In genomic region chr6:145904878-145905277, GRCh38 we compare ENCODE assay signal across 12 cellular contexts. TPM values are rescaled to one million over a fixed set of nuclear protein-coding genes. Genes with fewer than 3 reads are reported as not detected.
A peak's percentile ranks its signal among the peaks of the same experiment; 100 is the strongest.
DNase-seq lines count a peak whose midpoint lies in the region; ATAC-seq and TF ChIP-seq lines count a peak whose summit lies in the region.
"Had no signal": no experiment of that assay in that cellular context is flagged by ENCODE, and none has a peak within 500 bp of the region (broad histone marks: within the 10 kb centered on the region; RNA-seq: fewer than 3 reads in every experiment).

No MANE protein-coding gene starts in this region.

- BruUV-seq in MCF 10A (replicated peaks; lab: Mats Ljungman, UMichigan), result no TSS peak

- peaks cover 38% of the 10 kb centered on the region for H3K36me3 Mint-ChIP-seq in MCF 10A (ENCODE audit: insufficient read depth, unreplicated experiment)

- H3K4me1 Mint-ChIP-seq in MCF 10A (ENCODE audit: insufficient read depth, unreplicated experiment), result peaks cover 5% of the 10 kb centered on the region

- intact Hi-C loops in left colon (cut with DNase I, micrococcal nuclease), result no loop called here
- intact Hi-C loops in MCF 10A (cut with micrococcal nuclease), result no loop called here

- POLR2A ChIA-PET in MCF 10A (lab: Yijun Ruan, JAX), result interaction anchor here (0.9 kb wide), 1 partner anchor 121 kb away, joined by 3 read pairs; no protein-coding TSS in a partner anchor

- no peaks in the 10 kb centered on the region for H3K27me3 Mint-ChIP-seq in MCF 10A (ENCODE audit: insufficient read depth, unreplicated experiment)
- H3K27me3 Mint-ChIP-seq: natural killer cell treated with Interleukin-12 subunit alpha and Interleukin-12 subunit beta and Interleukin-15 and Interleukin-18, amount 100 ng/mL, for 72 hours had no signal

- no peaks in the 10 kb centered on the region for H3K9me3 Mint-ChIP-seq in MCF 10A (ENCODE audit: unreplicated experiment)
- H3K9me3 Mint-ChIP-seq: natural killer cell treated with Interleukin-12 subunit alpha and Interleukin-12 subunit beta and Interleukin-15 and Interleukin-18, amount 100 ng/mL, for 72 hours had no signal

- DNase-seq in NCI-H1092 treated with DMSO at 0.1 percent for 48 hours (lab: John Stamatoyannopoulos, UW) (peak; percentile 79), left colon (peak in 1 of 2 donors; percentile 34), dedifferentiated amniotic fluid mesenchymal stem cell (ENCODE audit: extremely low spot score) (no peak), MCF 10A (ENCODE audit: unreplicated experiment) (no peak), NCI-H510A treated with DMSO at 0.1 percent for 48 hours (lab: John Stamatoyannopoulos, UW) (no peak), inferior parietal cortex (ENCODE audit: extremely low spot score) (no peak)
- DNase-seq: EL, NCI-H187 had no signal

- no peak for TF ChIP-seq CTCF in MCF 10A (IDR thresholded peaks at IDR 0.05; ENCODE audit: unreplicated experiment)

- H3K4me3 Mint-ChIP-seq in MCF 10A (ENCODE audit: unreplicated experiment), result no peak overlapping the region
- H3K4me3 Mint-ChIP-seq: natural killer cell treated with Interleukin-12 subunit alpha and Interleukin-12 subunit beta and Interleukin-15 and Interleukin-18, amount 100 ng/mL, for 72 hours had no signal

- CTCF ChIA-PET in MCF 10A (lab: Yijun Ruan, JAX), result interaction anchor here (0.6 kb wide), 1 partner anchor 24 kb away, joined by 3 read pairs; no protein-coding TSS in a partner anchor

- ATAC-seq in GM18498 (IDR thresholded peaks at IDR 0.05; ENCODE audit: unreplicated experiment) (peak; percentile 61), GM21723 (IDR thresholded peaks at IDR 0.05; ENCODE audit: unreplicated experiment) (peak; percentile 44), left colon (peak; percentile 98)
- ATAC-seq: HCT116 had no signal

- no peak overlapping the region for H3K27ac Mint-ChIP-seq in MCF 10A (ENCODE audit: low read depth, unreplicated experiment)

RNA-seq across cellular contexts. Expression of gene SHPRH, which starts 59.3 kb away (rescaled TPM):
- 10 to 100 TPM; 12.6 to 14.3 TPM for total RNA-seq in left colon
- total RNA-seq in MCF 10A (2022), result 13.2 and 16.1 TPM in 2 replicates

Comparison
In these comparisons a context has a peak if more than half of its experiments do, and no peak if none do; other contexts are left out.
1. ATAC-seq: peak in every context shown above with its lines; median percentile 98 in left colon; 61 in GM18498; 44 in GM21723.